8 cellular contexts compared by ENCODE assay signal in genomic region chr17:2239882-2240430, GRCh38.
A peak's percentile ranks its signal among the peaks of the same experiment; 100 is the strongest.
DNase-seq lines count a peak whose midpoint lies in the region; ATAC-seq, FAIRE-seq and TF ChIP-seq lines count a peak whose summit lies in the region.

No MANE protein-coding gene starts in this region.

- no peaks in the 10 kb centered on the region for H3K9me3 Mint-ChIP-seq in nephron progenitor cell
- no peaks in the 10 kb centered on the region for H3K9me3 Mint-ChIP-seq in Caco-2 (ENCODE audit: unreplicated experiment)

- in situ Hi-C loops in Panc1 (cut with HindIII; ENCODE audit: low pct_unique_long_range_greater_than_20kb, low sequenced_read_pairs) (no loop called here), mammary epithelial cell (cut with MboI; ENCODE audit: low sequenced_read_pairs in 2 of 2) (loop anchor here in 1 of 2 donors (10.0 kb wide), 2 partner anchors 175 to 335 kb away; no protein-coding TSS in a partner anchor)

- H3K9ac ChIP-seq in mammary epithelial cell (ENCODE audit: insufficient read depth, low read length): peak overlapping the region; percentile 58

- dilution Hi-C loops in mammary epithelial cell (cut with HindIII; ENCODE audit: low sequenced_read_pairs): loop anchor here (10.0 kb wide), 1 partner anchor 175 kb away; no protein-coding TSS in a partner anchor

- H3K4me1 ChIP-seq in Panc1 (ENCODE audit: control insufficient read depth, insufficient read depth, low read length) (peaks cover 11% of the 10 kb centered on the region), mammary epithelial cell (ENCODE audit: insufficient read depth, low read length) (peaks cover 35% of the 10 kb centered on the region), Caco-2 (no peaks in the 10 kb centered on the region)

- H3K4me2 ChIP-seq in mammary epithelial cell (ENCODE audit: insufficient read depth, low read depth, low read length): peak overlapping the region; percentile 43

- H3K4me3 Mint-ChIP-seq in nephron progenitor cell: no peak overlapping the region
- no peak overlapping the region for H3K4me3 Mint-ChIP-seq in Caco-2 (ENCODE audit: unreplicated experiment)

- no peaks in the 10 kb centered on the region for H3K27me3 Mint-ChIP-seq in nephron progenitor cell (ENCODE audit: low read depth, poor library complexity)
- H3K27me3 Mint-ChIP-seq in Caco-2 (ENCODE audit: insufficient read depth, unreplicated experiment): no peaks in the 10 kb centered on the region

- TF ChIP-seq CTCF in Panc1 (IDR thresholded peaks at IDR 0.05) (no peak), mammary epithelial cell (conservative IDR thresholded peaks at IDR 0.05 in 1 of 2, IDR thresholded peaks at IDR 0.05 in 1 of 2; ENCODE audit: extremely low read depth in 1 of 2, insufficient read depth in 1 of 2, low read depth in 1 of 2, low read length in 2 of 2) (no peak), nephron progenitor cell (IDR thresholded peaks at IDR 0.05) (no peak), Caco-2 (IDR thresholded peaks at IDR 0.05; ENCODE audit: insufficient read depth in 1 of 2, low read depth in 1 of 2, low read length in 1 of 2, severe bottlenecking in 1 of 2, unreplicated experiment in 1 of 2) (no peak)

- H3K4me1 Mint-ChIP-seq in nephron progenitor cell (peaks cover 46% of the 10 kb centered on the region), Caco-2 (ENCODE audit: low read depth, unreplicated experiment) (no peaks in the 10 kb centered on the region)

- no peaks in the 10 kb centered on the region for H3K79me2 ChIP-seq in mammary epithelial cell (ENCODE audit: insufficient read depth, low read length)

- H3K9me3 ChIP-seq in Panc1 (ENCODE audit: control insufficient read depth, insufficient read depth, low read depth, low read length) (no peaks in the 10 kb centered on the region), mammary epithelial cell (replicated peaks; ENCODE audit: insufficient read depth, low read length) (no peaks in the 10 kb centered on the region), Caco-2 (no peaks in the 10 kb centered on the region)

- no TSS peak for BruUV-seq in Panc1 (replicated peaks; lab: Mats Ljungman, UMichigan)
- no TSS peak for BruUV-seq in mammary epithelial cell (replicated peaks; lab: Mats Ljungman, UMichigan)
- no TSS peak for BruUV-seq in Caco-2 (replicated peaks; lab: Mats Ljungman, UMichigan)

- DNase-seq in GM18507 (ENCODE audit: extremely low spot score, insufficient read length, low read depth) (no peak), Panc1 (ENCODE audit: low read depth, low spot score) (peak; percentile 61), mammary epithelial cell (peak; percentile 93), nephron progenitor cell (no peak), NCI-H146 (lab: John Stamatoyannopoulos, UW) (no peak), DMS 273 treated with DMSO at 0.1 percent for 48 hours (lab: John Stamatoyannopoulos, UW) (no peak), Caco-2 (no peak)

- CTCF ChIA-PET in Panc1 (lab: Charles Lee) (interaction anchor here (0.7 kb wide), 1 partner anchor 335 kb away, joined by 4 read pairs; no protein-coding TSS in a partner anchor), mammary epithelial cell (lab: Charles Lee; ENCODE audit: low non-redundant PET) (no interaction called here), Caco-2 (lab: Charles Lee) (no interaction called here)

- H3K27ac ChIP-seq in Panc1 (ENCODE audit: low read length) (peak overlapping the region; percentile 34; the same call in 1 of the 2 replicates), mammary epithelial cell (ENCODE audit: insufficient read depth, low read depth, low read length) (peak overlapping the region; percentile 52)

- H3K4me3 ChIP-seq in Panc1 (ENCODE audit: low read depth in 2 of 2, low read length in 2 of 2) (no peak overlapping the region), mammary epithelial cell (replicated peaks in 1 of 3; ENCODE audit: insufficient read depth in 1 of 3, low read depth in 2 of 3, low read length in 3 of 3) (no peak overlapping the region), Caco-2 (ENCODE audit: low read depth, low read length) (no peak overlapping the region)

- POLR2A ChIA-PET in Panc1 (lab: Charles Lee): no interaction called here
- POLR2A ChIA-PET in Caco-2 (lab: Charles Lee): no interaction called here

- intact Hi-C loops in Panc1 (cut with micrococcal nuclease; ENCODE audit: unreplicated experiment): no loop called here
- intact Hi-C loops in mammary epithelial cell (cut with micrococcal nuclease): loop anchor here (1.0 kb wide), 1 partner anchor 13 kb away; no protein-coding TSS in a partner anchor
- intact Hi-C loops in Caco-2 (cut with micrococcal nuclease; ENCODE audit: unreplicated experiment): loop anchor here (10.0 kb wide), 1 partner anchor 145 kb away; no protein-coding TSS in a partner anchor

- FAIRE-seq in GM18507 (lab: Jason Lieb, UNC): peak; percentile 94

- WGBS in mammary epithelial cell (ENCODE audit: low coverage, missing lambda C conversion rate): 26% methylated on average over 10 of the region's 10 CpGs

- peak overlapping the region; percentile 58 for H2AFZ ChIP-seq in mammary epithelial cell (ENCODE audit: low read depth, low read length)

- no peaks in the 10 kb centered on the region for H3K27me3 ChIP-seq in Panc1 (ENCODE audit: control insufficient read depth, insufficient read depth, low read length)
- H3K27me3 ChIP-seq in mammary epithelial cell (ENCODE audit: insufficient read depth, low read length): no peaks in the 10 kb centered on the region
- no peaks in the 10 kb centered on the region for H3K27me3 ChIP-seq in Caco-2 (replicated peaks; ENCODE audit: control insufficient read depth, insufficient read depth, low read length)

- H3K36me3 Mint-ChIP-seq in nephron progenitor cell (ENCODE audit: low read depth) (peaks cover 43% of the 10 kb centered on the region), Caco-2 (ENCODE audit: insufficient read depth, unreplicated experiment) (peaks cover 29% of the 10 kb centered on the region)

- H3K36me3 ChIP-seq in Panc1 (ENCODE audit: control insufficient read depth, insufficient read depth, low read length): peaks cover 2% of the 10 kb centered on the region; the same call in 1 of the 2 replicates
- H3K36me3 ChIP-seq in mammary epithelial cell (ENCODE audit: insufficient read depth, low read length): peaks cover 7% of the 10 kb centered on the region
- peaks cover 2% of the 10 kb centered on the region for H3K36me3 ChIP-seq in Caco-2 (ENCODE audit: control insufficient read depth, insufficient read depth, low read length)

- peak overlapping the region; percentile 87 for H3K27ac Mint-ChIP-seq in nephron progenitor cell
- H3K27ac Mint-ChIP-seq in Caco-2 (ENCODE audit: unreplicated experiment): no peak overlapping the region

- no peaks in the 10 kb centered on the region for H4K20me1 ChIP-seq in mammary epithelial cell (ENCODE audit: insufficient read depth, low read length)

- ATAC-seq in HG02571 (IDR thresholded peaks at IDR 0.05; ENCODE audit: unreplicated experiment) (peak; percentile 81), Panc1 (peak; percentile 94)

Comparison
In these comparisons a context has a peak if more than half of its experiments do, and no peak if none do; other contexts are left out.
1. DNase-seq: peak in Panc1 (single experiment) and mammary epithelial cell (single experiment); none in GM18507 (single experiment), nephron progenitor cell (single experiment), NCI-H146 (single experiment), DMS 273 treated with DMSO at 0.1 percent for 48 hours (single experiment) and Caco-2 (0 of 2).